ENCODE assay signal across 13 cellular contexts in genomic region chr4:7104366-7105031, GRCh38. TPM values are rescaled to one million over a fixed set of nuclear protein-coding genes. Genes with fewer than 3 reads are reported as not detected.
DNase-seq lines count a peak whose midpoint lies in the region; ATAC-seq and TF ChIP-seq lines count a peak whose summit lies in the region.
"Had no signal": no experiment of that assay in that cellular context is flagged by ENCODE, and none has a peak within 500 bp of the region (broad histone marks: within the 10 kb centered on the region; RNA-seq: fewer than 3 reads in every experiment).

No MANE protein-coding gene starts in this region.

- H3K9me3 Mint-ChIP-seq in effector memory CD8-positive, alpha-beta T cell, result no peaks in the 10 kb centered on the region
- H3K9me3 Mint-ChIP-seq in neural progenitor cell, result no peaks in the 10 kb centered on the region
- H3K9me3 Mint-ChIP-seq: dendritic cell treated with granulocyte-macrophage colony-stimulating factor and Interleukin-4, amounts not matched to agents 40 ng/mL and 50 ng/mL, for 4 days; HFFc6 had no signal

- no peaks in the 10 kb centered on the region for H3K9me3 ChIP-seq in neural progenitor cell (ENCODE audit: low read depth)

- H3K36me3 Mint-ChIP-seq in effector memory CD8-positive, alpha-beta T cell (ENCODE audit: insufficient read depth), result no peaks in the 10 kb centered on the region
- H3K36me3 Mint-ChIP-seq in neural progenitor cell, result no peaks in the 10 kb centered on the region

- peak overlapping the region; percentile 84 for H3K4me2 ChIP-seq in neural progenitor cell

- H3K4me3 ChIP-seq in neural progenitor cell, result no peak overlapping the region

- H3K27me3 Mint-ChIP-seq in effector memory CD8-positive, alpha-beta T cell, result peaks cover 0 to 8% of the 10 kb centered on the region in 2 donors
- peaks cover 5% of the 10 kb centered on the region for H3K27me3 Mint-ChIP-seq in neural progenitor cell (ENCODE audit: insufficient read depth, low read depth)
- H3K27me3 Mint-ChIP-seq: activated CD4-positive, alpha-beta T cell treated with anti-CD3 and anti-CD28 coated beads for 36 hours had no signal

- in situ Hi-C loops in GM13976 (cut with MboI; ENCODE audit: low sequenced_read_pairs, unreplicated experiment), result no loop called here

- H3F3A ChIP-seq in neural progenitor cell (ENCODE audit: low read depth), result peaks cover 19% of the 10 kb centered on the region

- H3K27ac ChIP-seq in C4-2B (peak overlapping the region; percentile 73; the same call in 1 of the 2 replicates), neural progenitor cell (no peak overlapping the region)

- peaks cover 8 to 14% of the 10 kb centered on the region in 2 donors for H3K4me1 Mint-ChIP-seq in effector memory CD8-positive, alpha-beta T cell (ENCODE audit: low read depth in 2 of 2)
- H3K4me1 Mint-ChIP-seq in neural progenitor cell, result peaks cover 26% of the 10 kb centered on the region

- no peaks in the 10 kb centered on the region for H3K79me2 ChIP-seq in neural progenitor cell (ENCODE audit: low read depth)

- ATAC-seq in effector memory CD8-positive, alpha-beta T cell (replicated peaks), result no peak
- ATAC-seq in GM18861 (IDR thresholded peaks at IDR 0.05; ENCODE audit: unreplicated experiment), result no peak
- ATAC-seq in HG02852 (IDR thresholded peaks at IDR 0.05; ENCODE audit: unreplicated experiment), result no peak
- ATAC-seq: activated CD4-positive, alpha-beta T cell treated with anti-CD3 and anti-CD28 coated beads for 36 hours had no signal

- H3K27me3 ChIP-seq in neural progenitor cell, result no peaks in the 10 kb centered on the region

- H3K9ac ChIP-seq in neural progenitor cell, result no peak overlapping the region

- peaks cover 5% of the 10 kb centered on the region for H4K20me1 ChIP-seq in neural progenitor cell (ENCODE audit: low read depth)

- peak; percentile 32 for DNase-seq in GM13976 (ENCODE audit: low spot score)
- no peak for DNase-seq in effector memory CD8-positive, alpha-beta T cell
- no peak for DNase-seq in neural progenitor cell (ENCODE audit: low spot score)
- no peak for DNase-seq in NCI-H510A (lab: John Stamatoyannopoulos, UW)
- no peak for DNase-seq in NCI-H1105 treated with DMSO at 0.1 percent for 48 hours (lab: John Stamatoyannopoulos, UW)
- DNase-seq: HFFc6, NCI-H1694 treated with DMSO at 0.1 percent for 48 hours, SW 1271 had no signal

- H3K4me3 Mint-ChIP-seq in effector memory CD8-positive, alpha-beta T cell, result peak overlapping the region; percentile 84 to 88
- peak overlapping the region; percentile 46 for H3K4me3 Mint-ChIP-seq in neural progenitor cell
- H3K4me3 Mint-ChIP-seq: dendritic cell treated with granulocyte-macrophage colony-stimulating factor and Interleukin-4, amounts not matched to agents 40 ng/mL and 50 ng/mL, for 4 days had no signal

- no peak for TF ChIP-seq CTCF in C4-2B (conservative IDR thresholded peaks at IDR 0.05)
- TF ChIP-seq CTCF in GM13976 (IDR thresholded peaks at IDR 0.05; ENCODE audit: borderline replicate concordance, control extremely low read depth, extremely low read depth, insufficient read depth, missing control alignments), result no peak
- no peak for TF ChIP-seq CTCF in neural progenitor cell (IDR thresholded peaks at IDR 0.05)

- no peak overlapping the region for H2AFZ ChIP-seq in neural progenitor cell (replicated peaks)

- no peaks in the 10 kb centered on the region for H3K36me3 ChIP-seq in neural progenitor cell

- H3K4me1 ChIP-seq in neural progenitor cell, result peaks cover 5% of the 10 kb centered on the region

- no peak overlapping the region for H3K27ac Mint-ChIP-seq in effector memory CD8-positive, alpha-beta T cell
- no peak overlapping the region for H3K27ac Mint-ChIP-seq in neural progenitor cell
- H3K27ac Mint-ChIP-seq: activated CD4-positive, alpha-beta T cell treated with anti-CD3 and anti-CD28 coated beads for 36 hours; HFFc6 had no signal

RNA-seq across cellular contexts. Expression of gene GRPEL1, which starts 36.6 kb away (rescaled TPM):
- 13.7 and 21.0 TPM in 2 replicates for total RNA-seq in neural progenitor cell (ENCODE audit: low replicate concordance)
